Comparison of ENCODE assay signal across 8 cellular contexts in genomic region chr1:214281902-214282695, GRCh38. TPM values are rescaled to one million over a fixed set of nuclear protein-coding genes. Genes with fewer than 3 reads are reported as not detected.
A peak's percentile ranks its signal among the peaks of the same experiment; 100 is the strongest.
DNase-seq lines count a peak whose midpoint lies in the region; ATAC-seq and TF ChIP-seq lines count a peak whose summit lies in the region.

No MANE protein-coding gene starts in this region.

- DNase-seq in NCI-H82 (lab: John Stamatoyannopoulos, UW), result peak; percentile 67
- DNase-seq in NCI-H82 treated with DMSO at 0.1 percent for 48 hours (lab: John Stamatoyannopoulos, UW; ENCODE audit: unreplicated experiment), result no peak
- DNase-seq in WTC11 (ENCODE audit: low spot score), result no peak
- peak; percentile 9 for DNase-seq in globus pallidus (ENCODE audit: low spot score)
- no peak for DNase-seq in stimulated activated naive CD4-positive, alpha-beta T cell treated with Interleukin-2 at 50 U/mL for 16 hours (lab: John Stamatoyannopoulos, UW)

- H4K20me1 ChIP-seq in KMS-11 (ENCODE audit: insufficient read depth), result no peaks in the 10 kb centered on the region

- H3K4me1 Mint-ChIP-seq in WTC11, result peaks cover 36% of the 10 kb centered on the region

- H3K36me3 ChIP-seq in KMS-11 (ENCODE audit: insufficient read depth) (no peaks in the 10 kb centered on the region), parathyroid adenoma (ENCODE audit: control insufficient read depth, insufficient read depth, low read length) (no peaks in the 10 kb centered on the region)

- H3K9me3 ChIP-seq in parathyroid adenoma (ENCODE audit: control insufficient read depth, low read length), result no peaks in the 10 kb centered on the region

- H2AFZ ChIP-seq in KMS-11 (ENCODE audit: low read depth), result peak overlapping the region; percentile 91
- H2AFZ ChIP-seq in parathyroid adenoma, result peak overlapping the region; percentile 79

- TF ChIP-seq CTCF in KMS-11 (conservative IDR thresholded peaks at IDR 0.05; ENCODE audit: low read depth, low read length), result no peak
- TF ChIP-seq CTCF in WTC11 (IDR thresholded peaks at IDR 0.05), result no peak
- TF ChIP-seq CTCF in parathyroid adenoma (IDR thresholded peaks at IDR 0.05), result no peak

- no peaks in the 10 kb centered on the region for H3K9me3 Mint-ChIP-seq in WTC11

- H3K4me1 ChIP-seq in KMS-11 (ENCODE audit: low read depth, poor library complexity, severe bottlenecking) (peaks cover 28% of the 10 kb centered on the region), parathyroid adenoma (no peaks in the 10 kb centered on the region)

- H3K4me3 ChIP-seq in KMS-11 (IDR thresholded peaks at IDR 0.05; ENCODE audit: insufficient read depth, low read depth, low read length), result peak overlapping the region; percentile 13
- peak overlapping the region; percentile 65 for H3K4me3 ChIP-seq in parathyroid adenoma (ENCODE audit: low read depth, low read length)

- ATAC-seq in WTC11 (no peak), HG03378 (IDR thresholded peaks at IDR 0.05; ENCODE audit: unreplicated experiment) (no peak)

- peak overlapping the region; percentile 80 for H3K4me3 Mint-ChIP-seq in WTC11

- H3K27me3 ChIP-seq in KMS-11 (ENCODE audit: insufficient read depth, low read depth), result no peaks in the 10 kb centered on the region
- no peaks in the 10 kb centered on the region for H3K27me3 ChIP-seq in parathyroid adenoma (ENCODE audit: control insufficient read depth, insufficient read depth, low read length)

- POLR2A ChIA-PET in WTC11 (lab: Charles Lee), result no interaction called here

- H3K9ac ChIP-seq in KMS-11 (peak overlapping the region; percentile 93), parathyroid adenoma (no peak overlapping the region)

- no peaks in the 10 kb centered on the region for H3K36me3 Mint-ChIP-seq in WTC11

- CTCF ChIA-PET in WTC11 (lab: Charles Lee), result interaction anchor here (0.6 to 2.5 kb wide), 3 partner anchors 35 to 68 kb away, joined by 5 to 8 read pairs (median 6); no protein-coding TSS in a partner anchor

- peaks cover 61% of the 10 kb centered on the region for H3K27me3 Mint-ChIP-seq in WTC11 (ENCODE audit: low read depth)

- H3K4me2 ChIP-seq in KMS-11, result peak overlapping the region; percentile 65
- peak overlapping the region; percentile 71 for H3K4me2 ChIP-seq in parathyroid adenoma (ENCODE audit: low read length)

- peak overlapping the region; percentile 84 for H3K27ac ChIP-seq in KMS-11
- H3K27ac ChIP-seq in parathyroid adenoma, result no peak overlapping the region

- H3K27ac Mint-ChIP-seq in WTC11, result no peak overlapping the region

- H3K79me2 ChIP-seq in KMS-11 (ENCODE audit: insufficient read depth, low read depth) (peaks cover 44% of the 10 kb centered on the region; the same call in 1 of the 2 replicates), parathyroid adenoma (no peaks in the 10 kb centered on the region)

TF ChIP-seq in WTC11, 78 proteins besides CTCF, POLR2A, EP300 and RAD21:
- TF ChIP-seq PRDM15 (CRISPR knock-in tag; IDR thresholded peaks at IDR 0.05) (peak; percentile 40; the same call in 1 of the 2 replicates), USF1 (CRISPR knock-in tag; IDR thresholded peaks at IDR 0.05) (no peak)

RNA-seq across cellular contexts. Expression of gene SMYD2, which starts 1.1 kb away (rescaled TPM):
- 6.3 to 6.8 TPM (median 6.4 TPM) in 3 replicates for total RNA-seq in WTC11 (2021)

Comparison
In these comparisons a context has a peak if more than half of its experiments do, and no peak if none do; other contexts are left out.
1. DNase-seq: peak in NCI-H82 (single experiment) and globus pallidus (single experiment); none in NCI-H82 treated with DMSO at 0.1 percent for 48 hours (single experiment), WTC11 (single experiment) and stimulated activated naive CD4-positive, alpha-beta T cell treated with Interleukin-2 at 50 U/mL for 16 hours (single experiment).